Comparison of ENCODE assay signal across 8 cellular contexts in genomic region chr17:82450357-82451106, GRCh38. TPM values are rescaled to one million over a fixed set of nuclear protein-coding genes. Genes with fewer than 3 reads are reported as not detected.
A peak's percentile ranks its signal among the peaks of the same experiment; 100 is the strongest.
DNase-seq lines count a peak whose midpoint lies in the region; ATAC-seq, FAIRE-seq and TF ChIP-seq lines count a peak whose summit lies in the region.

Gene CYBC1, minus strand, starts transcription at chr17:82450752. Its CDS starts 1,498 bp downstream, at chr17:82449254.

- H3K27ac ChIP-seq in IMR-90 (ENCODE audit: insufficient read depth, low read length) (peak within 1 kb of the TSS; percentile 95), endothelial cell of umbilical vein (ENCODE audit: insufficient read depth, low read depth, low read length) (peak within 1 kb of the TSS; percentile 38)

- H3K9ac ChIP-seq in IMR-90 (ENCODE audit: low read depth, low read length) (peak within 1 kb of the TSS; percentile 99), endothelial cell of umbilical vein (replicated peaks; ENCODE audit: extremely low read depth, insufficient read depth, low read length) (peak within 1 kb of the TSS; percentile 77)

- H4K20me1 ChIP-seq in IMR-90 (ENCODE audit: insufficient read depth, low read length) (peaks cover 8% of the 10 kb centered on the region), endothelial cell of umbilical vein (replicated peaks; ENCODE audit: control insufficient read depth, extremely low read depth, insufficient read depth, low read length) (no peaks in the 10 kb centered on the region)

- peak within 1 kb of the TSS; percentile 9; the same call in 1 of the 2 replicates for H2BK20ac ChIP-seq in IMR-90 (ENCODE audit: low read depth, low read length)

- H2BK5ac ChIP-seq in IMR-90 (ENCODE audit: low read depth, low read length, poor library complexity, severe bottlenecking): peak within 1 kb of the TSS; percentile 93

- DNase-seq in COR-L47 (lab: John Stamatoyannopoulos, UW) (peak; percentile 92), IMR-90 (peak; percentile 89), OCI-M1 (lab: John Stamatoyannopoulos, UW) (peak; percentile 96), activated T-cell treated with anti-CD3 and anti-CD28 coated beads for 1 hour (ENCODE audit: low read depth) (peak; percentile 97), endothelial cell of umbilical vein (ENCODE audit: low read depth, low spot score) (peak; percentile 89), middle frontal gyrus (ENCODE audit: extremely low spot score, low spot score) (peak; percentile 75)
- DNase-seq in stimulated activated CD8-positive, alpha-beta memory T cell treated with anti-CD3 and anti-CD28 coated beads, Interleukin-15, amount 100 ng/mL, for 48 hours (ENCODE audit: low read depth in 2 of 2): peak; percentile 89 to 92

- peak within 1 kb of the TSS; percentile 98 for H3K14ac ChIP-seq in IMR-90 (replicated peaks; ENCODE audit: low read depth, low read length)

- FAIRE-seq in endothelial cell of umbilical vein (lab: Jason Lieb, UNC): peak; percentile 90

- intact Hi-C loops in IMR-90 (cut with micrococcal nuclease): no loop called here
- intact Hi-C loops in endothelial cell of umbilical vein (cut with micrococcal nuclease): loop anchor here (1.0 to 10.0 kb wide), 4 partner anchors 8 to 394 kb away; partner anchors contain the start of genes HEXD, NARF, OGFOD3 and ZNF750

- peak within 1 kb of the TSS; percentile 4 for H2BK120ac ChIP-seq in IMR-90 (ENCODE audit: low read depth, low read length)

- H2AK9ac ChIP-seq in IMR-90 (replicated peaks; ENCODE audit: low read depth, low read length, poor library complexity): peak within 1 kb of the TSS; percentile 96

- H3K36me3 ChIP-seq in IMR-90 (ENCODE audit: control insufficient read depth, insufficient read depth, low read length) (peaks cover 15% of the 10 kb centered on the region), endothelial cell of umbilical vein (ENCODE audit: control insufficient read depth in 2 of 2, extremely low read depth in 1 of 2, insufficient read depth in 2 of 2, low read length in 2 of 2) (no peaks in the 10 kb centered on the region)

- peak within 1 kb of the TSS; percentile 87 for H4K5ac ChIP-seq in IMR-90 (ENCODE audit: low read depth, low read length)

- peak within 1 kb of the TSS; percentile 84 for H3K56ac ChIP-seq in IMR-90 (ENCODE audit: extremely low read depth, insufficient read depth, low read length)

- H3K4me1 ChIP-seq in IMR-90 (ENCODE audit: control insufficient read depth, insufficient read depth, low read length): peaks cover 11% of the 10 kb centered on the region; the same call in 1 of the 2 replicates
- peaks cover 6% of the 10 kb centered on the region for H3K4me1 ChIP-seq in endothelial cell of umbilical vein (ENCODE audit: control insufficient read depth, extremely low read depth, insufficient read depth, low read length)

- TF ChIP-seq POLR2A in IMR-90 (IDR thresholded peaks at IDR 0.05; ENCODE audit: low read depth, low read length) (peak; percentile 74), endothelial cell of umbilical vein (IDR thresholded peaks at IDR 0.05; ENCODE audit: low read depth, low read length) (no peak)

- in situ Hi-C loops in IMR-90 (cut with MboI; ENCODE audit: low sequenced_read_pairs): no loop called here

- dilution Hi-C loops in IMR-90 (cut with HindIII; ENCODE audit: low sequenced_read_pairs, unreplicated experiment): no loop called here
- dilution Hi-C loops in endothelial cell of umbilical vein (cut with MboI; ENCODE audit: extremely low pct_ligation_motif_present, low sequenced_read_pairs): no loop called here

- peak within 1 kb of the TSS; percentile 81 for H4K91ac ChIP-seq in IMR-90 (ENCODE audit: insufficient read depth, low read depth, low read length)

- H3K79me1 ChIP-seq in IMR-90 (ENCODE audit: low read depth in 1 of 2, low read length in 2 of 2): peaks cover 23 to 49% of the 10 kb centered on the region in 2 experiments

- TF ChIP-seq CTCF in IMR-90 (conservative IDR thresholded peaks at IDR 0.05; ENCODE audit: low read depth, low read length) (no peak), endothelial cell of umbilical vein (IDR thresholded peaks at IDR 0.05; ENCODE audit: extremely low read depth in 1 of 2, insufficient read depth in 1 of 2, low read depth in 1 of 2, low read length in 2 of 2) (no peak)

- CTCF ChIA-PET in IMR-90 (lab: Yijun Ruan, JAX): no interaction called here
- CTCF ChIA-PET in endothelial cell of umbilical vein (lab: Charles Lee): no interaction called here

- H2AFZ ChIP-seq in IMR-90 (replicated peaks; ENCODE audit: low read length, poor library complexity): peak within 1 kb of the TSS; percentile 96
- peak within 1 kb of the TSS; percentile 88 for H2AFZ ChIP-seq in endothelial cell of umbilical vein (ENCODE audit: low read depth, low read length)

- TF ChIP-seq RAD21 in IMR-90 (IDR thresholded peaks at IDR 0.05; ENCODE audit: low read length): no peak

- BruUV-seq in IMR-90 (replicated peaks; lab: Mats Ljungman, UMichigan) (TSS peak; percentile 57), endothelial cell of umbilical vein (replicated peaks; lab: Mats Ljungman, UMichigan) (TSS peak; percentile 69)

- H3K79me2 ChIP-seq in endothelial cell of umbilical vein (ENCODE audit: control insufficient read depth, insufficient read depth, low read length): peaks cover 3% of the 10 kb centered on the region

- peak within 1 kb of the TSS; percentile 95 for H3K23ac ChIP-seq in IMR-90 (ENCODE audit: low read depth, low read length)

- H3K18ac ChIP-seq in IMR-90 (ENCODE audit: low read depth, low read length): peak within 1 kb of the TSS; percentile 89

- peak within 1 kb of the TSS; percentile 93 for H2AK5ac ChIP-seq in IMR-90 (ENCODE audit: low read depth, low read length)

- ATAC-seq in GM21423 (IDR thresholded peaks at IDR 0.05; ENCODE audit: unreplicated experiment) (peak; percentile 69), IMR-90 (ENCODE audit: low read depth) (peak; percentile 95)

- H3K4me3 ChIP-seq in IMR-90 (ENCODE audit: insufficient read depth, low read depth, low read length): peak within 1 kb of the TSS; percentile 99
- H3K4me3 ChIP-seq in endothelial cell of umbilical vein (replicated peaks in 1 of 3; ENCODE audit: insufficient read depth in 1 of 3, low read depth in 1 of 3, low read length in 3 of 3): peak within 1 kb of the TSS; percentile 35 to 78 (median 53)

- peak within 1 kb of the TSS; percentile 80 for H3K4me2 ChIP-seq in IMR-90 (ENCODE audit: low read depth, low read length)
- peak within 1 kb of the TSS; percentile 94 for H3K4me2 ChIP-seq in endothelial cell of umbilical vein (ENCODE audit: insufficient read depth, low read length)

- H3K9me1 ChIP-seq in IMR-90 (ENCODE audit: insufficient read depth, low read length) (0 out of 2 replicates have a peak, but pooled peaks cover 8% of the 10 kb centered on the region), endothelial cell of umbilical vein (replicated peaks; ENCODE audit: control insufficient read depth, extremely low read depth, insufficient read depth, low read length) (no peaks in the 10 kb centered on the region)

- 0% methylated on average over 45 of the region's 91 CpGs; no CpG with 5 or more reads in 1 of the 2 experiments for WGBS in IMR-90 (ENCODE audit: extremely low coverage in 2 of 2, insufficient read length in 1 of 2), 2 experiments

- peak within 1 kb of the TSS; percentile 93 to 99 for H4K8ac ChIP-seq in IMR-90 (ENCODE audit: low read depth in 2 of 2, low read length in 2 of 2)

- H3K9me3 ChIP-seq in IMR-90 (ENCODE audit: control insufficient read depth, insufficient read depth, low read length): no peaks in the 10 kb centered on the region
- H3K9me3 ChIP-seq in endothelial cell of umbilical vein (replicated peaks; ENCODE audit: control insufficient read depth, insufficient read depth, low read length): no peaks in the 10 kb centered on the region

- H2BK15ac ChIP-seq in IMR-90 (ENCODE audit: low read depth, low read length): peak within 1 kb of the TSS; percentile 16; the same call in 2 of the 3 replicates

- POLR2A ChIA-PET in IMR-90 (lab: Charles Lee; ENCODE audit: unreplicated experiment): no interaction called here
- POLR2A ChIA-PET in endothelial cell of umbilical vein (lab: Charles Lee): no interaction called here

- H3K4ac ChIP-seq in IMR-90 (ENCODE audit: low read depth, low read length): peak within 1 kb of the TSS; percentile 86

- no peaks in the 10 kb centered on the region for H3K27me3 ChIP-seq in IMR-90 (ENCODE audit: control insufficient read depth, insufficient read depth, low read length)
- no peaks in the 10 kb centered on the region for H3K27me3 ChIP-seq in endothelial cell of umbilical vein (ENCODE audit: control insufficient read depth in 2 of 2, insufficient read depth in 2 of 2, low read length in 2 of 2)

TF ChIP-seq in IMR-90, 13 proteins besides CTCF, POLR2A, EP300 and RAD21 (continues in another document):
- TF ChIP-seq USF2 (IDR thresholded peaks at IDR 0.05; ENCODE audit: low read depth, low read length): no peak

TF ChIP-seq in endothelial cell of umbilical vein, 7 proteins besides CTCF, POLR2A, EP300 and RAD21:
- TF ChIP-seq MYC (IDR thresholded peaks at IDR 0.05; ENCODE audit: low read depth, low read length): no peak
- peak; percentile 91 for TF ChIP-seq POLR2AphosphoS5 (IDR thresholded peaks at IDR 0.05; ENCODE audit: insufficient read depth, low read depth, low read length)

RNA-seq across cellular contexts. Expression of gene CYBC1, which starts in this region (rescaled TPM):
- total RNA-seq in IMR-90 (2012; rRNA removed) (61.1 and 75.1 TPM in 2 replicates), endothelial cell of umbilical vein (60.6 and 71.8 TPM in 2 replicates)
- polyA plus RNA-seq in IMR-90 (2012; rRNA removed) (76.7 and 89.0 TPM in 2 replicates), endothelial cell of umbilical vein (81.5 and 99.2 TPM in 2 replicates)
- polyA plus RNA-seq in IMR-90 (2012; cell fraction: cytosol; rRNA removed): 84.4 and 115 TPM in 2 replicates
- 201 and 366 TPM in 2 replicates for polyA plus RNA-seq in IMR-90 (2012; cell fraction: nucleus; rRNA removed; ENCODE audit: low replicate concordance)
- polyA plus RNA-seq in endothelial cell of umbilical vein (2011; cell fraction: cytosol; rRNA removed): 63.6 and 78.0 TPM in 2 replicates
- polyA plus RNA-seq in endothelial cell of umbilical vein (2011; cell fraction: nucleus; rRNA removed): 113 and 141 TPM in 2 replicates
- 48.5 and 55.4 TPM in 2 replicates for polyA plus RNA-seq in endothelial cell of umbilical vein (2012)
- polyA minus RNA-seq in endothelial cell of umbilical vein: 67.0 and 67.8 TPM in 2 replicates
- polyA minus RNA-seq in endothelial cell of umbilical vein (2011; cell fraction: cytosol; rRNA and poly(A)+ RNA removed): 23.5 TPM
- 41.6 and 46.8 TPM in 2 replicates for polyA minus RNA-seq in endothelial cell of umbilical vein (2011; cell fraction: nucleus; rRNA and poly(A)+ RNA removed)

Comparison
In these comparisons a context has a peak if more than half of its experiments do, and no peak if none do; other contexts are left out.
1. Peak in every context shown above with its lines: DNase-seq, ATAC-seq, H3K4me3 ChIP-seq and H3K27ac ChIP-seq.